ENCODE assay signal across 26 cellular contexts in genomic region chr5:13244151-13244550, GRCh38.
"Had no signal": no experiment of that assay in that cellular context is flagged by ENCODE, and none has a peak within 500 bp of the region (broad histone marks: within the 10 kb centered on the region; RNA-seq: fewer than 3 reads in every experiment).

No MANE protein-coding gene starts in this region.

- H3K27me3 Mint-ChIP-seq: activated CD4-positive, alpha-beta memory T cell treated with anti-CD3 and anti-CD28 coated beads for 36 hours; activated CD4-positive, alpha-beta T cell treated with anti-CD3 and anti-CD28 coated beads for 36 hours; activated CD4-positive, alpha-beta T cell treated with anti-CD3 and anti-CD28 coated beads, Interleukin-2, amount 10 ng/mL, durations not matched to agents 24 days and 14 days; activated CD8-positive, alpha-beta memory T cell treated with anti-CD3 and anti-CD28 coated beads, Interleukin-2, amount 10 ng/mL, durations not matched to agents 7 days and 5 days; activated naive CD8-positive, alpha-beta T cell had no signal

- H3K27ac Mint-ChIP-seq: activated CD4-positive, alpha-beta memory T cell treated with anti-CD3 and anti-CD28 coated beads for 36 hours; activated CD4-positive, alpha-beta T cell treated with anti-CD3 and anti-CD28 coated beads for 36 hours; activated CD4-positive, alpha-beta T cell treated with anti-CD3 and anti-CD28 coated beads, Interleukin-2, amount 10 ng/mL, durations not matched to agents 24 days and 14 days; activated CD8-positive, alpha-beta memory T cell treated with anti-CD3 and anti-CD28 coated beads, Interleukin-2, amount 10 ng/mL, durations not matched to agents 7 days and 5 days; activated CD8-positive, alpha-beta T cell treated with anti-CD3 and anti-CD28 coated beads, Interleukin-2, amount 10 ng/mL, durations not matched to agents 7 days and 5 days; activated naive CD8-positive, alpha-beta T cell; activated T-helper 1 cell treated with anti-CD3 and anti-CD28 coated beads, Interleukin-12 subunit alpha, Interleukin-12 subunit beta, Interleukin-2, Interleukin-4 antibody, amounts not matched to agents 30 ng/mL and 10 ng/mL and 1 ng/mL, durations not matched to agents 14 hours and 24 hours and 36 hours; activated T-helper 2 cell treated with anti-CD3 and anti-CD28 coated beads, Interferon-gamma antibody, Interleukin-2, Interleukin-4, amounts not matched to agents 10 μg/mL and 5 μg/mL and 100 μg/mL, durations not matched to agents 14 hours and 24 hours and 36 hours had no signal

- DNase-seq: activated CD4-positive, alpha-beta memory T cell treated with anti-CD3 and anti-CD28 coated beads for 36 hours; activated CD4-positive, alpha-beta T cell treated with anti-CD3 and anti-CD28 coated beads for 36 hours; activated CD4-positive, alpha-beta T cell treated with anti-CD3 and anti-CD28 coated beads, Interleukin-2, amount 10 ng/mL, durations not matched to agents 24 days and 14 days; activated CD4-positive, CD25-positive, alpha-beta regulatory T cell; activated CD4-positive, CD25-positive, alpha-beta regulatory T cell treated with anti-CD3 and anti-CD28 coated beads, Interleukin-2, amount 50 U/mL, for 72 hours; activated CD8-positive, alpha-beta memory T cell treated with anti-CD3 and anti-CD28 coated beads, Interleukin-2, amount 10 ng/mL, durations not matched to agents 7 days and 5 days; activated CD8-positive, alpha-beta memory T cell treated with anti-CD3 and anti-CD28 coated beads, Interleukin-2, amount 50 U/mL, for 4 hours; activated CD8-positive, alpha-beta T cell treated with anti-CD3 and anti-CD28 coated beads, Interleukin-2, amount 10 ng/mL, durations not matched to agents 7 days and 5 days; activated effector memory CD4-positive, alpha-beta T cell treated with anti-CD3 and anti-CD28 coated beads, Interleukin-2, amount 50 U/mL, for 16 hours; activated naive CD4-positive, alpha-beta T cell treated with anti-CD3 and anti-CD28 coated beads, Interleukin-2, amount 50 U/mL, for 16 hours; activated naive CD4-positive, alpha-beta T cell treated with Interleukin-2 at 50 U/mL for 16 hours; activated T-cell treated with anti-CD3 and anti-CD28 coated beads, Interleukin-2, amount 50 U/mL, for 1 hour; activated T-cell treated with anti-CD3 and anti-CD28 coated beads, Interleukin-2, amount 50 U/mL, for 48 hours; amniotic stem cell; anterior cingulate cortex; brain microvascular endothelial cell; colonic mucosa; effector CD8-positive, alpha-beta T cell; esophagus squamous epithelium; foreskin melanocyte; head of caudate nucleus; T-helper 2 cell had no signal

- H3K4me3 ChIP-seq: colonic mucosa, esophagus squamous epithelium had no signal

- H3K9me3 ChIP-seq: colonic mucosa, esophagus squamous epithelium had no signal

- H3K4me1 Mint-ChIP-seq: activated CD4-positive, alpha-beta T cell treated with anti-CD3 and anti-CD28 coated beads for 36 hours; activated CD4-positive, alpha-beta T cell treated with anti-CD3 and anti-CD28 coated beads, Interleukin-2, amount 10 ng/mL, durations not matched to agents 24 days and 14 days; activated CD8-positive, alpha-beta memory T cell treated with anti-CD3 and anti-CD28 coated beads, Interleukin-2, amount 10 ng/mL, durations not matched to agents 7 days and 5 days had no signal

- H3K4me3 Mint-ChIP-seq: activated CD4-positive, alpha-beta memory T cell treated with anti-CD3 and anti-CD28 coated beads for 36 hours; activated CD4-positive, alpha-beta T cell treated with anti-CD3 and anti-CD28 coated beads for 36 hours; activated CD4-positive, alpha-beta T cell treated with anti-CD3 and anti-CD28 coated beads, Interleukin-2, amount 10 ng/mL, durations not matched to agents 24 days and 14 days; activated CD8-positive, alpha-beta memory T cell treated with anti-CD3 and anti-CD28 coated beads, Interleukin-2, amount 10 ng/mL, durations not matched to agents 7 days and 5 days; activated CD8-positive, alpha-beta T cell treated with anti-CD3 and anti-CD28 coated beads, Interleukin-2, amount 10 ng/mL, durations not matched to agents 7 days and 5 days; activated naive CD8-positive, alpha-beta T cell; activated T-helper 1 cell treated with anti-CD3 and anti-CD28 coated beads, Interleukin-12 subunit alpha, Interleukin-12 subunit beta, Interleukin-2, Interleukin-4 antibody, amounts not matched to agents 30 ng/mL and 10 ng/mL and 1 ng/mL, durations not matched to agents 14 hours and 24 hours and 36 hours had no signal

- H3K27ac ChIP-seq: brain microvascular endothelial cell, colonic mucosa, epithelial cell of prostate, esophagus squamous epithelium had no signal

- H3K4me1 ChIP-seq: colonic mucosa had no signal

- ATAC-seq: activated CD4-positive, alpha-beta T cell treated with anti-CD3 and anti-CD28 coated beads for 36 hours; activated CD8-positive, alpha-beta memory T cell treated with anti-CD3 and anti-CD28 coated beads, Interleukin-2, amount 10 ng/mL, durations not matched to agents 7 days and 5 days; activated CD8-positive, alpha-beta T cell treated with anti-CD3 and anti-CD28 coated beads, Interleukin-2, amount 10 ng/mL, durations not matched to agents 7 days and 5 days had no signal

- H3K27me3 ChIP-seq: brain microvascular endothelial cell, colonic mucosa, esophagus squamous epithelium had no signal

- H3K36me3 ChIP-seq: brain microvascular endothelial cell, colonic mucosa, esophagus squamous epithelium had no signal

- H3K36me3 Mint-ChIP-seq: activated CD4-positive, alpha-beta memory T cell treated with anti-CD3 and anti-CD28 coated beads for 36 hours; activated CD8-positive, alpha-beta memory T cell treated with anti-CD3 and anti-CD28 coated beads, Interleukin-2, amount 10 ng/mL, durations not matched to agents 7 days and 5 days; activated naive CD8-positive, alpha-beta T cell had no signal
